Comparison of ENCODE assay signal across 35 cellular contexts in genomic region chr17:28255616-28256015, GRCh38.
"Had no signal": no experiment of that assay in that cellular context is flagged by ENCODE, and none has a peak within 500 bp of the region (broad histone marks: within the 10 kb centered on the region; RNA-seq: fewer than 3 reads in every experiment).

No MANE protein-coding gene starts in this region.

- H3K27ac ChIP-seq: adrenal gland, body of pancreas, brain microvascular endothelial cell, breast epithelium, VCaP had no signal

- H3K4me1 ChIP-seq: breast epithelium had no signal

- DNase-seq: activated B cell treated with CpG ODN at 0.5 μM for 24 hours; activated CD4-positive, alpha-beta memory T cell treated with anti-CD3 and anti-CD28 coated beads for 36 hours; activated CD4-positive, alpha-beta T cell treated with anti-CD3 and anti-CD28 coated beads for 4 hours; activated CD4-positive, alpha-beta T cell treated with anti-CD3 and anti-CD28 coated beads, Interleukin-2, amount 10 ng/mL, durations not matched to agents 24 days and 14 days; activated CD4-positive, alpha-beta T cell treated with anti-CD3 and anti-CD28 coated beads, Interleukin-2, amount 50 U/mL, for 1 hour; activated CD4-positive, alpha-beta T cell treated with anti-CD3 and anti-CD28 coated beads, Interleukin-2, amount 50 U/mL, for 4 hours; activated CD4-positive, CD25-positive, alpha-beta regulatory T cell treated with anti-CD3 and anti-CD28 coated beads, Interleukin-2, amount 50 U/mL, for 72 hours; activated CD8-positive, alpha-beta memory T cell treated with anti-CD3 and anti-CD28 coated beads, Interleukin-2, amount 50 U/mL, for 4 hours; activated CD8-positive, alpha-beta T cell treated with anti-CD3 and anti-CD28 coated beads for 36 hours; activated effector memory CD4-positive, alpha-beta T cell treated with anti-CD3 and anti-CD28 coated beads, Interleukin-2, amount 50 U/mL, for 16 hours; activated gamma-delta T cell treated with Interleukin-2 at 50 U/mL for 16 hours; activated naive CD4-positive, alpha-beta T cell; activated naive CD4-positive, alpha-beta T cell treated with anti-CD3 and anti-CD28 coated beads for 36 hours; activated naive CD4-positive, alpha-beta T cell treated with anti-CD3 and anti-CD28 coated beads, Interleukin-2, amount 50 U/mL, for 16 hours; activated naive CD8-positive, alpha-beta T cell treated with anti-CD3 and anti-CD28 coated beads for 36 hours; activated T-cell treated with anti-CD3 and anti-CD28 coated beads for 4 hours; activated T-cell treated with anti-CD3 and anti-CD28 coated beads, Interleukin-2, amount 50 U/mL, for 1 hour; activated T-cell treated with anti-CD3 and anti-CD28 coated beads, Interleukin-2, amount 50 U/mL, for 4 hours; activated T-cell treated with anti-CD3 and anti-CD28 coated beads, Interleukin-2, amount 50 U/mL, for 72 hours; adrenal gland; amniotic stem cell; aorta; body of pancreas; brain microvascular endothelial cell; caudate nucleus; cerebellar nuclear complex; T-helper 1 cell; T-helper 2 cell; T-helper 9 cell had no signal

- ATAC-seq: activated CD8-positive, alpha-beta T cell treated with anti-CD3 and anti-CD28 coated beads for 36 hours; activated naive CD4-positive, alpha-beta T cell treated with anti-CD3 and anti-CD28 coated beads, Interleukin-2, amount 50 U/mL, for 72 hours; activated T-cell treated with anti-CD3 and anti-CD28 coated beads, Interleukin-2, amount 50 U/mL, for 4 hours; activated T-cell treated with anti-CD3 and anti-CD28 coated beads, Interleukin-2, amount 50 U/mL, for 72 hours; activated T-helper 17 cell treated with anti-CD3 and anti-CD28 coated beads, Interleukin-2, amount 50 U/mL, for 72 hours; body of pancreas had no signal

- H3K9me3 ChIP-seq: adrenal gland, body of pancreas, breast epithelium had no signal

- H3K4me3 ChIP-seq: adrenal gland, body of pancreas, breast epithelium had no signal

- H3K27me3 ChIP-seq: adrenal gland, body of pancreas, breast epithelium had no signal

- FAIRE-seq: astrocyte, TTC549 had no signal

- H3K36me3 ChIP-seq: adrenal gland, brain microvascular endothelial cell, breast epithelium had no signal
